8 cellular contexts compared by ENCODE assay signal in the genomic region with DNA sequence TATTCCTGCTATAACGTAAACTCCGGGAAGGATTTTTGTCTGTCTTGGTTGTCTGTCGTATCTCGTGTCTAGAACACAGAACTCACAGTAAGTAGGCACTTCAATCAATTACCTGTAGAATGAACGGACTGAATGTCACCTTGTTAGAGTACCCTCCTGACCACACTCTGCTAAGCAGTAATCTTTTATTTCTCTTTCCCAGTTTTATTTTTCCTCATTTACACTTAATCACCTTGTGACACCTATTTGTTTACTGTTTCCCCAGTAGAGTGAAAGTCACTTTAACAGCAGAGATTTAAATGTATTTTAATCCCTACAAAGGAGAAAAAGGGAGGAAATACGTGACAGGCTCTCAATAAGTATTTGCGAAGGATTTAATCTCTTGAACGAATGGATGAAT. TPM values are rescaled to one million over a fixed set of nuclear protein-coding genes. Genes with fewer than 3 reads are reported as not detected.
A peak's percentile ranks its signal among the peaks of the same experiment; 100 is the strongest.
DNase-seq lines count a peak whose midpoint lies in the region; ATAC-seq and TF ChIP-seq lines count a peak whose summit lies in the region.

No MANE protein-coding gene starts in this region.

- H3K79me1 ChIP-seq in neuronal stem cell (ENCODE audit: low read depth, low read length) = no peaks in the 10 kb centered on the region

- no peak overlapping the region for H2BK12ac ChIP-seq in neuronal stem cell (ENCODE audit: low read length)

- no peak for TF ChIP-seq POLR2A in NB4 (IDR thresholded peaks at IDR 0.05; ENCODE audit: extremely low read depth, insufficient read length)

- H3K79me2 ChIP-seq in Karpas-422 (ENCODE audit: low read length) = no peaks in the 10 kb centered on the region

- no peak for TF ChIP-seq CTCF in NB4 (IDR thresholded peaks at IDR 0.05; ENCODE audit: low read depth, low read length)
- no peak for TF ChIP-seq CTCF in dorsolateral prefrontal cortex (IDR thresholded peaks at IDR 0.05 in 54 of 56, conservative IDR thresholded peaks at IDR 0.05 in 2 of 56; ENCODE audit: low read depth in 1 of 56, partially characterized antibody in 56 of 56)

- H4K20me1 ChIP-seq in Karpas-422 (ENCODE audit: insufficient read depth, low read depth, low read length) = no peaks in the 10 kb centered on the region

- H3K4me2 ChIP-seq in neuronal stem cell (ENCODE audit: insufficient read depth, low read length, poor library complexity, severe bottlenecking) (peak overlapping the region; percentile 14), Karpas-422 (ENCODE audit: low read depth, low read length, poor library complexity, severe bottlenecking) (no peak overlapping the region)

- no peak overlapping the region for H2BK5ac ChIP-seq in neuronal stem cell (ENCODE audit: low read length)

- no peaks in the 10 kb centered on the region for H3K36me3 ChIP-seq in CD8-positive, alpha-beta memory T cell (ENCODE audit: insufficient read depth, low read length)
- H3K36me3 ChIP-seq in neuronal stem cell (replicated peaks in 1 of 2; ENCODE audit: control insufficient read depth in 2 of 2, insufficient read depth in 2 of 2, low read length in 2 of 2) (no peaks in the 10 kb centered on the region), Karpas-422 (ENCODE audit: insufficient read depth, low read length) (no peaks in the 10 kb centered on the region)

- H3K4me1 ChIP-seq in CD8-positive, alpha-beta memory T cell (ENCODE audit: insufficient read depth, low read length) = peaks cover 12% of the 10 kb centered on the region
- H3K4me1 ChIP-seq in neuronal stem cell (ENCODE audit: control insufficient read depth in 2 of 2, insufficient read depth in 1 of 2, low read depth in 1 of 2, low read length in 2 of 2) (peaks cover 5% of the 10 kb centered on the region in 2 donors), Karpas-422 (ENCODE audit: low read length) (no peaks in the 10 kb centered on the region)

- H3K27me3 ChIP-seq in CD8-positive, alpha-beta memory T cell (ENCODE audit: insufficient read depth, low read length, poor library complexity, severe bottlenecking) = no peaks in the 10 kb centered on the region
- no peaks in the 10 kb centered on the region for H3K27me3 ChIP-seq in dorsolateral prefrontal cortex
- no peaks in the 10 kb centered on the region for H3K27me3 ChIP-seq in neuronal stem cell (ENCODE audit: control insufficient read depth in 3 of 3, insufficient read depth in 3 of 3, low read depth in 1 of 3, low read length in 3 of 3)
- no peaks in the 10 kb centered on the region for H3K27me3 ChIP-seq in Karpas-422 (ENCODE audit: low read length)

- H3K4me3 ChIP-seq in CD8-positive, alpha-beta memory T cell (ENCODE audit: low read length) = peak overlapping the region; percentile 70
- H3K4me3 ChIP-seq in NB4 (ENCODE audit: low read depth, low read length) (peak overlapping the region; percentile 75), dorsolateral prefrontal cortex (peak overlapping the region; percentile 71 to 100 (median 96)), neuronal stem cell (ENCODE audit: low read length in 2 of 2) (peak overlapping the region in 1 of 2 donors; percentile 33), Karpas-422 (ENCODE audit: low read length) (no peak overlapping the region)

- peak overlapping the region; percentile 97 for H2AFZ ChIP-seq in neuronal stem cell (ENCODE audit: low read length)
- no peak overlapping the region for H2AFZ ChIP-seq in Karpas-422 (ENCODE audit: low read length)

- no peaks in the 10 kb centered on the region for H3K9me3 ChIP-seq in CD8-positive, alpha-beta memory T cell (ENCODE audit: low read length)
- H3K9me3 ChIP-seq in neuronal stem cell (replicated peaks in 1 of 2; ENCODE audit: control insufficient read depth in 2 of 2, insufficient read depth in 1 of 2, low read depth in 1 of 2, low read length in 2 of 2) (peaks cover 0 to 6% of the 10 kb centered on the region in 2 donors), Karpas-422 (ENCODE audit: low read length) (no peaks in the 10 kb centered on the region)

- peaks cover 22 to 37% (median 25%) of the 10 kb centered on the region in 3 donors for H3K4me1 Mint-ChIP-seq in CD8-positive, alpha-beta memory T cell

- H2AK5ac ChIP-seq in neuronal stem cell (ENCODE audit: low read depth, low read length) = no peak overlapping the region

- H3K27ac ChIP-seq in CD8-positive, alpha-beta memory T cell (ENCODE audit: low read depth, low read length) = peak overlapping the region; percentile 54
- peak overlapping the region in 44 of 59 donors; percentile 32 to 94 (median 76) for H3K27ac ChIP-seq in dorsolateral prefrontal cortex
- H3K27ac ChIP-seq in neuronal stem cell (replicated peaks; ENCODE audit: low read length) = no peak overlapping the region
- no peak overlapping the region for H3K27ac ChIP-seq in Karpas-422 (ENCODE audit: low read length)

- H3K9ac ChIP-seq in neuronal stem cell (ENCODE audit: low read depth, low read length, poor library complexity) (no peak overlapping the region), Karpas-422 (ENCODE audit: low read length) (no peak overlapping the region)

- peaks cover 0 to 2% of the 10 kb centered on the region in 2 donors for H3K27me3 Mint-ChIP-seq in CD8-positive, alpha-beta memory T cell

- peaks cover 0 to 3% (median 0%) of the 10 kb centered on the region in 3 donors for H3K36me3 Mint-ChIP-seq in CD8-positive, alpha-beta memory T cell

- no peak overlapping the region for H2BK120ac ChIP-seq in neuronal stem cell (ENCODE audit: low read depth, low read length)

- no CpG with 5 or more reads among the region's 8 CpGs for WGBS in neuronal stem cell (ENCODE audit: extremely low coverage in 2 of 2, insufficient read length in 2 of 2, insufficient replicate concordance in 1 of 2), 2 donors

- intact Hi-C loops in dorsolateral prefrontal cortex (cut with DNase I) (loop anchor here (5.0 kb wide), 2 partner anchors 255 to 260 kb away; partner anchors contain the start of gene PTPN4 (in 1 of the 2)), left colon (cut with DNase I, micrococcal nuclease) (no loop called here)

- peak overlapping the region in 7 of 8 donors; percentile 15 to 90 (median 73) for H3K27ac Mint-ChIP-seq in CD8-positive, alpha-beta memory T cell

- no peak overlapping the region for H2BK15ac ChIP-seq in neuronal stem cell (ENCODE audit: low read length)

- ATAC-seq in left colon = no peak

- H3K14ac ChIP-seq in neuronal stem cell (ENCODE audit: low read length) = no peak overlapping the region

- H4K8ac ChIP-seq in neuronal stem cell (ENCODE audit: low read depth, low read length) = no peak overlapping the region

- no peak overlapping the region for H3K23ac ChIP-seq in neuronal stem cell (ENCODE audit: low read depth, low read length, poor library complexity)

- no peak for DNase-seq in CD8-positive, alpha-beta memory T cell
- no peak for DNase-seq in NB4 (ENCODE audit: low read depth)
- DNase-seq in dorsolateral prefrontal cortex = no peak
- DNase-seq in neuronal stem cell (ENCODE audit: low spot score) = no peak
- DNase-seq in central memory CD4-positive, alpha-beta T cell = no peak
- no peak for DNase-seq in NCI-H187 treated with DMSO at 0.1 percent for 48 hours (lab: John Stamatoyannopoulos, UW)
- no peak for DNase-seq in left colon
- no peak for DNase-seq in Karpas-422

- H3K4ac ChIP-seq in neuronal stem cell (ENCODE audit: low read length) = no peak overlapping the region

- peak overlapping the region; percentile 69 to 89 (median 82) for H3K4me3 Mint-ChIP-seq in CD8-positive, alpha-beta memory T cell

- POLR2A ChIA-PET in CD8-positive, alpha-beta memory T cell (lab: Charles Lee) = interaction anchor here (0.8 to 1.2 kb wide), 4 partner anchors 163 to 333 kb away, joined by 3 to 5 read pairs (median 4); partner anchors contain the start of gene TMEM177

- H4K91ac ChIP-seq in neuronal stem cell (ENCODE audit: low read depth, low read length, poor library complexity) = no peak overlapping the region

- H3K9me2 ChIP-seq in Karpas-422 (replicated peaks; ENCODE audit: insufficient read depth, low read length) = no peaks in the 10 kb centered on the region

- no peaks in the 10 kb centered on the region for H3K9me3 Mint-ChIP-seq in CD8-positive, alpha-beta memory T cell

- CTCF ChIA-PET in CD8-positive, alpha-beta memory T cell (lab: Charles Lee) = interaction anchor here (0.9 to 1.5 kb wide), 3 partner anchors 17 to 164 kb away, joined by 4 to 7 read pairs (median 4); no protein-coding TSS in a partner anchor

- H3K18ac ChIP-seq in neuronal stem cell (ENCODE audit: low read length) = no peak overlapping the region

RNA-seq across cellular contexts. Expression of gene EPB41L5, which starts 0.5 kb away (rescaled TPM):
- 1 to 10 TPM; 3.3 to 4.0 TPM for total RNA-seq in CD8-positive, alpha-beta memory T cell
- polyA plus RNA-seq in CD8-positive, alpha-beta memory T cell = 3.8 TPM
- 10 to 100 TPM; 25.6 to 72.0 (median 49.6) TPM for total RNA-seq in dorsolateral prefrontal cortex
- polyA plus RNA-seq in neuronal stem cell (2013, experiment 1 of 2) = 32.1 TPM
- polyA plus RNA-seq in neuronal stem cell (2013, experiment 2 of 2) = 32.7 TPM
- total RNA-seq in left colon = 10 to 100 TPM; 30.3 to 30.8 TPM
- total RNA-seq in Karpas-422 (2014; rRNA removed; shearing (Covaris generic); ENCODE audit: low replicate concordance) = 0.11 and 3.1 TPM in 2 replicates

Comparison
In these comparisons a context has a peak if more than half of its experiments do, and no peak if none do; other contexts are left out.
1. H3K27ac ChIP-seq: peak in CD8-positive, alpha-beta memory T cell (single experiment) and dorsolateral prefrontal cortex (44 of 59); none in neuronal stem cell (single experiment) and Karpas-422 (single experiment).
2. intact Hi-C loops: an anchor here in dorsolateral prefrontal cortex (5.0 kb wide); none called in left colon.